In genomic region chr13:113981201-113981605, GRCh38 we compare ENCODE assay signal across 11 cellular contexts. TPM values are rescaled to one million over a fixed set of nuclear protein-coding genes. Genes with fewer than 3 reads are reported as not detected.
DNase-seq lines count a peak whose midpoint lies in the region; ATAC-seq, FAIRE-seq and TF ChIP-seq lines count a peak whose summit lies in the region.
"Had no signal": no experiment of that assay in that cellular context is flagged by ENCODE, and none has a peak within 500 bp of the region (broad histone marks: within the 10 kb centered on the region; RNA-seq: fewer than 3 reads in every experiment).

No MANE protein-coding gene starts in this region.

- H3K9me3 ChIP-seq in sigmoid colon: no peaks in the 10 kb centered on the region

- no peak for TF ChIP-seq EP300 in sigmoid colon (IDR thresholded peaks at IDR 0.05)

- no peak for TF ChIP-seq POLR2A in H54 (IDR thresholded peaks at IDR 0.05; ENCODE audit: low read depth, low read length)
- no peak for TF ChIP-seq POLR2A in sigmoid colon (IDR thresholded peaks at IDR 0.05)

- no peak overlapping the region for H3K27ac Mint-ChIP-seq in stimulated activated naive B cell treated with anti-CD40 and anti-IgM and Interleukin-4, amounts not matched to agents 10 μg/mL and 1 μg/mL and 100 μg/mL, for 72 hours
- H3K27ac Mint-ChIP-seq: GM23338 had no signal

- no peak overlapping the region for H3K4me3 Mint-ChIP-seq in stimulated activated naive B cell treated with anti-CD40 and anti-IgM and Interleukin-4, amounts not matched to agents 10 μg/mL and 1 μg/mL and 100 μg/mL, for 72 hours
- H3K4me3 Mint-ChIP-seq: GM23338, WTC11 had no signal

- peak; percentile 62 for FAIRE-seq in H54 (lab: Jason Lieb, UNC)
- FAIRE-seq: islet of Langerhans had no signal

- ATAC-seq in GM18870 (IDR thresholded peaks at IDR 0.05; ENCODE audit: unreplicated experiment): no peak
- no peak for ATAC-seq in stimulated activated naive B cell treated with anti-CD40 and anti-IgM and Interleukin-4, amounts not matched to agents 10 μg/mL and 1 μg/mL and 100 μg/mL, for 72 hours (replicated peaks)
- ATAC-seq: GM23338, WTC11 had no signal

- intact Hi-C loops in sigmoid colon (cut with DNase I): no loop called here

- DNase-seq in H54 (ENCODE audit: insufficient read length, low spot score) (peak; percentile 84), NCI-H2196 (lab: John Stamatoyannopoulos, UW; ENCODE audit: unreplicated experiment) (peak; percentile 83), epithelial cell of prostate (ENCODE audit: low read depth, low spot score) (peak; percentile 78), sigmoid colon (peak; percentile 62), DMS114 treated with DMSO at 0.1 percent for 48 hours (lab: John Stamatoyannopoulos, UW; ENCODE audit: unreplicated experiment) (no peak)
- DNase-seq in stimulated activated CD4-positive, alpha-beta T cell treated with anti-CD3 and anti-CD28 coated beads, Interleukin-12 subunit alpha, Interleukin-12 subunit beta, amount 100 ng/mL, for 4 hours: no peak
- DNase-seq in stimulated activated naive B cell treated with anti-CD40 and anti-IgM and Interleukin-4, amounts not matched to agents 10 μg/mL and 1 μg/mL and 100 μg/mL, for 72 hours: no peak

- no peak for TF ChIP-seq CTCF in sigmoid colon (IDR thresholded peaks at IDR 0.05)

- peaks cover 2 to 5% of the 10 kb centered on the region in 2 donors for H3K4me1 Mint-ChIP-seq in stimulated activated naive B cell treated with anti-CD40 and anti-IgM and Interleukin-4, amounts not matched to agents 10 μg/mL and 1 μg/mL and 100 μg/mL, for 72 hours
- H3K4me1 Mint-ChIP-seq: GM23338, WTC11 had no signal

- H3K9me3 Mint-ChIP-seq in stimulated activated naive B cell treated with anti-CD40 and anti-IgM and Interleukin-4, amounts not matched to agents 10 μg/mL and 1 μg/mL and 100 μg/mL, for 72 hours: peaks cover 3 to 8% of the 10 kb centered on the region in 2 donors

- peaks cover 43 to 71% of the 10 kb centered on the region in 2 donors for H3K36me3 Mint-ChIP-seq in stimulated activated naive B cell treated with anti-CD40 and anti-IgM and Interleukin-4, amounts not matched to agents 10 μg/mL and 1 μg/mL and 100 μg/mL, for 72 hours

- no peaks in the 10 kb centered on the region for H3K27me3 ChIP-seq in sigmoid colon

- H3K4me1 ChIP-seq in sigmoid colon: peaks cover 0 to 15% (median 7%) of the 10 kb centered on the region in 4 donors

- 14 to 76% methylated on average over 16 of the region's 16 CpGs for WGBS in sigmoid colon, 2 donors

- peaks cover 0 to 56% (median 18%) of the 10 kb centered on the region in 4 donors for H3K36me3 ChIP-seq in sigmoid colon

- H3K4me3 ChIP-seq in sigmoid colon: no peak overlapping the region
- H3K4me3 ChIP-seq: GM23338 had no signal

- no peaks in the 10 kb centered on the region for H3K27me3 Mint-ChIP-seq in stimulated activated naive B cell treated with anti-CD40 and anti-IgM and Interleukin-4, amounts not matched to agents 10 μg/mL and 1 μg/mL and 100 μg/mL, for 72 hours

- H3K27ac ChIP-seq in epithelial cell of prostate (no peak overlapping the region), sigmoid colon (no peak overlapping the region)

RNA-seq across cellular contexts. Expression of gene C13orf46, which starts 7.3 kb away (rescaled TPM):
- 10 to 100 TPM in 1 of 4 donors, under 1 TPM in 2, not detected in 1; 0.71 to 11.9 (median 0.81) TPM for total RNA-seq in sigmoid colon
- 1 to 10 TPM in 1 of 3 donors, under 1 TPM in 1, not detected in 1; 0.23 to 1.2 TPM for polyA plus RNA-seq in sigmoid colon

Comparison
In these comparisons a context has a peak if more than half of its experiments do, and no peak if none do; other contexts are left out.
1. DNase-seq: peak in H54 (single experiment), NCI-H2196 (single experiment), epithelial cell of prostate (single experiment) and sigmoid colon (single experiment); none in stimulated activated CD4-positive, alpha-beta T cell treated with anti-CD3 and anti-CD28 coated beads, Interleukin-12 subunit alpha, Interleukin-12 subunit beta, amount 100 ng/mL, for 4 hours (single experiment), stimulated activated naive B cell treated with anti-CD40 and anti-IgM and Interleukin-4, amounts not matched to agents 10 μg/mL and 1 μg/mL and 100 μg/mL, for 72 hours (single experiment) and DMS114 treated with DMSO at 0.1 percent for 48 hours (single experiment).